In the genomic region with DNA sequence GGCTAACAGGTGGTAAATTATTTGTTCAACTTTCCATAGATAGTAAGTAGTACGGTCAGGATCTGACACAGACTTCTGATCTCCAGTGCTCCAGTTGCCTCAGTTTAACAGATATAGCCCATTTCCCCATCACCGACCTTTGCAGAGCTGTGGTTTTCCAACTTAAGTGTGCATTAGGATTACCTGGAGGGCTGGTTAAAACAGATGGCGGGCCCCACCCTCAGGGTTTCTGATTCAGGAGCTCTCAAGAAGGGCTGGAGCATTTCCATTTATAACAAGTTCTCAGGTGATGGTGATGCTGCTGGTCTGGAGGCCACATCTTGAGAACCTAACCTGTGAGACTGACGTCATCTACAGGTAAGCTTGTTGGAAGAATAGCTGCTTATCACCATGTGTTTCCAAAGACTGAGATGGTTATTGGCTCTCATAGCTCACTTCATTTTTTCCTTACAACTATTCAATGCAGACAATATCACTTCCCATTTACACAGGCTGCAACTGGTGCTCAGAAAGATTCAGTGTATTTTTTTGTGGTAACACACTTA, we compare ENCODE assay signal across 23 cellular contexts.
DNase-seq lines count a peak whose midpoint lies in the region; ATAC-seq, FAIRE-seq and TF ChIP-seq lines count a peak whose summit lies in the region.
"Had no signal": no experiment of that assay in that cellular context is flagged by ENCODE, and none has a peak within 500 bp of the region (broad histone marks: within the 10 kb centered on the region; RNA-seq: fewer than 3 reads in every experiment).

No MANE protein-coding gene starts in this region.

- TF ChIP-seq CTCF in esophagus muscularis mucosa (IDR thresholded peaks at IDR 0.05) (no peak), heart left ventricle (IDR thresholded peaks at IDR 0.05) (no peak)

- H3K9me3 ChIP-seq in esophagus muscularis mucosa (no peaks in the 10 kb centered on the region), heart left ventricle (no peaks in the 10 kb centered on the region)
- H3K9me3 ChIP-seq: A549; BE2C; BLaER1 treated with 17β-estradiol and CSF1 and Interleukin-3, amounts not matched to agents 10 nM and 100 nM had no signal

- 94% methylated on average over 3 of the region's 4 CpGs for WGBS in esophagus muscularis mucosa
- whole genome bisulfite sequencing in heart left ventricle, 4 donors, result 66 to 81% (median 77%) methylated on average over 4 of the region's 4 CpGs

- no peak for TF ChIP-seq POLR2A in esophagus muscularis mucosa (IDR thresholded peaks at IDR 0.05; ENCODE audit: low read depth)
- TF ChIP-seq POLR2A in heart left ventricle (IDR thresholded peaks at IDR 0.05), result no peak
- TF ChIP-seq POLR2A in GM12892 (IDR thresholded peaks at IDR 0.05; ENCODE audit: low read depth, low read length), result no peak

- no peak for TF ChIP-seq EP300 in esophagus muscularis mucosa (IDR thresholded peaks at IDR 0.05)

- H3K27ac ChIP-seq in esophagus muscularis mucosa (replicated peaks in 1 of 4) (no peak overlapping the region), heart left ventricle (no peak overlapping the region)
- H3K27ac ChIP-seq: A549; BLaER1 treated with 17β-estradiol and CSF1 and Interleukin-3, amounts not matched to agents 10 nM and 100 nM had no signal

- H3K27me3 ChIP-seq in esophagus muscularis mucosa (no peaks in the 10 kb centered on the region), heart left ventricle (no peaks in the 10 kb centered on the region)
- H3K27me3 ChIP-seq: BE2C; BLaER1 treated with 17β-estradiol and CSF1 and Interleukin-3, amounts not matched to agents 10 nM and 100 nM had no signal

- ATAC-seq in heart left ventricle, result no peak
- ATAC-seq in HG03135 (IDR thresholded peaks at IDR 0.05; ENCODE audit: unreplicated experiment), result no peak
- ATAC-seq: A549, GM23338, HCT116 had no signal

- intact Hi-C loops in esophagus muscularis mucosa (cut with DNase I), result no loop called here
- intact Hi-C loops in heart left ventricle (cut with DNase I), result no loop called here

- H3K36me3 ChIP-seq in esophagus muscularis mucosa (no peaks in the 10 kb centered on the region), heart left ventricle (no peaks in the 10 kb centered on the region)
- H3K36me3 ChIP-seq: BE2C; BLaER1 treated with 17β-estradiol and CSF1 and Interleukin-3, amounts not matched to agents 10 nM and 100 nM had no signal

- H3K4me1 ChIP-seq in esophagus muscularis mucosa (no peaks in the 10 kb centered on the region), heart left ventricle (no peaks in the 10 kb centered on the region)
- H3K4me1 ChIP-seq: A549; BE2C; BLaER1 treated with 17β-estradiol and CSF1 and Interleukin-3, amounts not matched to agents 10 nM and 100 nM had no signal

- peak; percentile 70 for DNase-seq in DMS79 (lab: John Stamatoyannopoulos, UW)
- DNase-seq in NCI-H524 (lab: John Stamatoyannopoulos, UW), result peak; percentile 92 to 97
- DNase-seq in NCI-H82 treated with DMSO at 0.1 percent for 48 hours (lab: John Stamatoyannopoulos, UW; ENCODE audit: unreplicated experiment), result peak; percentile 81
- peak; percentile 82 for DNase-seq in esophagus muscularis mucosa (ENCODE audit: extremely low spot score)
- no peak for DNase-seq in heart left ventricle
- DNase-seq in GM12892 (ENCODE audit: insufficient read length), result no peak
- DNase-seq: 8988T; ACHN; AML-193; BE2C; CD4-positive, alpha-beta T cell; CD8-positive, alpha-beta memory T cell; DMS 273 treated with DMSO at 0.1 percent for 48 hours; DND-41; H9 had no signal

- H3K4me3 ChIP-seq in esophagus muscularis mucosa, result no peak overlapping the region
- no peak overlapping the region for H3K4me3 ChIP-seq in heart left ventricle
- H3K4me3 ChIP-seq: A549; BLaER1 treated with 17β-estradiol and CSF1 and Interleukin-3, amounts not matched to agents 10 nM and 100 nM; GM23338 had no signal

- no peak for FAIRE-seq in GM12892 (lab: Jason Lieb, UNC)
- FAIRE-seq: A549, D721Med, G401.6, GM18507 had no signal

Comparison
In these comparisons a context has a peak if more than half of its experiments do, and no peak if none do; other contexts are left out.
1. DNase-seq: peak in DMS79 (single experiment), NCI-H524 (2 of 2), NCI-H82 treated with DMSO at 0.1 percent for 48 hours (single experiment) and esophagus muscularis mucosa (single experiment); none in heart left ventricle (0 of 5) and GM12892 (single experiment).